In the genomic region with DNA sequence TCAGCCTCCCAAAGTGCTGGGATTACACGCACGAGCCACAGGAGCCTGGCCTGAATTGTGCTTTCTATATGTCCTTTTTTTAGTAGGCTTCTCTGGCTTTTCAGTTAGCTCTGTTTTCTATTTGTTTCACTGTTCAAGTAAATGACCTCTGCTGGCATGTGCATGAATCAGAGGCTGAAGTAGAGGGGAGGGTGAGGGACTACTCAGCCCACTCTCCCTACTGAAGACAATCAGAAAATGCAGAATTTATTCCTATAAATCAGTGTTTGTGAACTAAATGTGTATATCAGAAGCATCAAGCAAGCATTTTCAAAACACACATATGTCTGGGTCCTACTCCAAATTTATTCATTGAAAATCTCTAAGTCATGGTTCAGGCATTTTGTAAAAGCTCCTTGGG, we compare ENCODE assay signal across 20 cellular contexts. TPM values are rescaled to one million over a fixed set of nuclear protein-coding genes. Genes with fewer than 3 reads are reported as not detected.
A peak's percentile ranks its signal among the peaks of the same experiment; 100 is the strongest.
DNase-seq lines count a peak whose midpoint lies in the region; ATAC-seq and TF ChIP-seq lines count a peak whose summit lies in the region.
"Had no signal": no experiment of that assay in that cellular context is flagged by ENCODE, and none has a peak within 500 bp of the region (broad histone marks: within the 10 kb centered on the region; RNA-seq: fewer than 3 reads in every experiment).

No MANE protein-coding gene starts in this region.

- no peak overlapping the region for H4K91ac ChIP-seq in IMR-90 (ENCODE audit: insufficient read depth, low read depth, low read length)

- no peak overlapping the region for H2AK9ac ChIP-seq in IMR-90 (replicated peaks; ENCODE audit: low read depth, low read length, poor library complexity)

- H2BK15ac ChIP-seq in IMR-90 (ENCODE audit: low read depth, low read length) = no peak overlapping the region

- WGBS in IMR-90 (ENCODE audit: extremely low coverage in 2 of 2, insufficient read length in 1 of 2), 2 experiments = no CpG with 5 or more reads among the region's 2 CpGs
- 90 to 96% methylated on average over 2 of the region's 2 CpGs for WGBS in thyroid gland, 2 donors

- H3K9me3 ChIP-seq in IMR-90 (ENCODE audit: control insufficient read depth, insufficient read depth, low read length) (no peaks in the 10 kb centered on the region), thyroid gland (no peaks in the 10 kb centered on the region)
- H3K9me3 ChIP-seq: psoas muscle had no signal

- H3K4me2 ChIP-seq in IMR-90 (ENCODE audit: low read depth, low read length) = no peak overlapping the region

- peaks cover 4% of the 10 kb centered on the region; the same call in 1 of the 2 replicates for H3K4me1 ChIP-seq in IMR-90 (ENCODE audit: control insufficient read depth, insufficient read depth, low read length)
- H3K4me1 ChIP-seq in thyroid gland = no peaks in the 10 kb centered on the region
- H3K4me1 ChIP-seq: psoas muscle had no signal

- H3K27ac ChIP-seq in IMR-90 (ENCODE audit: insufficient read depth, low read length) (peak overlapping the region; percentile 36; the same call in 1 of the 2 replicates), thyroid gland (no peak overlapping the region)
- H3K27ac ChIP-seq: HL-60, psoas muscle had no signal

- peak; percentile 80 for ATAC-seq in IMR-90 (ENCODE audit: low read depth)
- no peak for ATAC-seq in HG02588 (IDR thresholded peaks at IDR 0.05; ENCODE audit: unreplicated experiment)
- ATAC-seq: psoas muscle; stimulated activated effector memory CD8-positive, alpha-beta T cell treated with anti-CD3 and anti-CD28 coated beads, Interleukin-12 subunit alpha, Interleukin-12 subunit beta, amount 100 ng/mL, for 72 hours had no signal

- H3K9me1 ChIP-seq in IMR-90 (ENCODE audit: insufficient read depth, low read length) = peaks cover 2% of the 10 kb centered on the region; the same call in 1 of the 2 replicates

- no peak overlapping the region for H2BK120ac ChIP-seq in IMR-90 (ENCODE audit: low read depth, low read length)

- TF ChIP-seq RAD21 in IMR-90 (IDR thresholded peaks at IDR 0.05; ENCODE audit: low read length) = no peak

- dilution Hi-C loops in IMR-90 (cut with HindIII; ENCODE audit: low sequenced_read_pairs, unreplicated experiment) = no loop called here

- no peak overlapping the region for H3K56ac ChIP-seq in IMR-90 (ENCODE audit: extremely low read depth, insufficient read depth, low read length)

- no peak for TF ChIP-seq POLR2A in IMR-90 (IDR thresholded peaks at IDR 0.05; ENCODE audit: low read depth, low read length)
- no peak for TF ChIP-seq POLR2A in thyroid gland (IDR thresholded peaks at IDR 0.05)

- H2BK20ac ChIP-seq in IMR-90 (ENCODE audit: low read depth, low read length) = no peak overlapping the region

- no TSS peak for BruUV-seq in IMR-90 (replicated peaks; lab: Mats Ljungman, UMichigan)

- POLR2A ChIA-PET in IMR-90 (lab: Charles Lee; ENCODE audit: unreplicated experiment) = no interaction called here

- CTCF ChIA-PET in IMR-90 (lab: Yijun Ruan, JAX) = interaction anchor here (1.5 kb wide), 1 partner anchor 79 kb away, joined by 3 read pairs; no protein-coding TSS in a partner anchor

- in situ Hi-C loops in IMR-90 (cut with MboI; ENCODE audit: low sequenced_read_pairs) (no loop called here), astrocyte of the spinal cord (cut with HindIII; ENCODE audit: low sequenced_read_pairs) (no loop called here)

- H3K4ac ChIP-seq in IMR-90 (ENCODE audit: low read depth, low read length) = no peak overlapping the region

- H3K14ac ChIP-seq in IMR-90 (replicated peaks; ENCODE audit: low read depth, low read length) = no peak overlapping the region

- H2AK5ac ChIP-seq in IMR-90 (ENCODE audit: low read depth, low read length) = no peak overlapping the region

- H3K79me1 ChIP-seq in IMR-90 (ENCODE audit: low read depth in 1 of 2, low read length in 2 of 2) = peaks cover 13 to 14% of the 10 kb centered on the region in 2 experiments; a peak in 3 of 4 replicates

- H3K23ac ChIP-seq in IMR-90 (ENCODE audit: low read depth, low read length) = no peak overlapping the region

- no peak overlapping the region for H4K8ac ChIP-seq in IMR-90 (ENCODE audit: low read depth in 2 of 2, low read length in 2 of 2)

- TF ChIP-seq CTCF in IMR-90 (conservative IDR thresholded peaks at IDR 0.05; ENCODE audit: low read depth, low read length) (no peak), astrocyte of the spinal cord (IDR thresholded peaks at IDR 0.05; ENCODE audit: low read depth, low read length) (no peak), fibroblast of pulmonary artery (IDR thresholded peaks at IDR 0.05; ENCODE audit: low read length, missing control alignments) (no peak), thyroid gland (IDR thresholded peaks at IDR 0.05) (no peak)

- H4K20me1 ChIP-seq in IMR-90 (ENCODE audit: insufficient read depth, low read length) = peaks cover 5% of the 10 kb centered on the region; the same call in 1 of the 2 replicates

- peak; percentile 59 for DNase-seq in IMR-90
- DNase-seq in astrocyte of the spinal cord (ENCODE audit: low read depth, low spot score) = peak; percentile 68
- DNase-seq in fibroblast of pulmonary artery (ENCODE audit: low read depth) = peak; percentile 39
- DNase-seq in renal cortical epithelial cell (ENCODE audit: low read depth) = peak; percentile 61
- DNase-seq in thyroid gland = no peak
- DNase-seq in AG08395 (ENCODE audit: low spot score) = no peak
- DNase-seq in anterior cingulate cortex (lab: John Stamatoyannopoulos, UW) = no peak
- DNase-seq: activated CD4-positive, alpha-beta T cell treated with anti-CD3 and anti-CD28 coated beads for 4 hours; activated CD8-positive, alpha-beta memory T cell treated with anti-CD3 and anti-CD28 coated beads, Interleukin-2, amount 50 U/mL, for 4 hours; KBM-7; naive B cell; NCI-H2081 treated with DMSO at 0.1 percent for 48 hours; NCI-H524; psoas muscle; SHP77 treated with DMSO at 0.1 percent for 48 hours; stimulated activated CD4-positive, alpha-beta T cell treated with anti-CD3 and anti-CD28 coated beads, Interleukin-12 subunit alpha, Interleukin-12 subunit beta, amount 100 ng/mL, for 4 hours; T-helper 9 cell had no signal

- no peak overlapping the region for H4K5ac ChIP-seq in IMR-90 (ENCODE audit: low read depth, low read length)

- H3K4me3 ChIP-seq in IMR-90 (ENCODE audit: insufficient read depth, low read depth, low read length) = no peak overlapping the region
- H3K4me3 ChIP-seq in astrocyte of the spinal cord (ENCODE audit: low read depth, low read length) = no peak overlapping the region
- no peak overlapping the region for H3K4me3 ChIP-seq in fibroblast of pulmonary artery (replicated peaks; ENCODE audit: low read depth, low read length)
- H3K4me3 ChIP-seq in thyroid gland (replicated peaks in 1 of 3) = no peak overlapping the region
- H3K4me3 ChIP-seq: psoas muscle had no signal

- H3K9ac ChIP-seq in IMR-90 (ENCODE audit: low read depth, low read length) = no peak overlapping the region

- peaks cover 9% of the 10 kb centered on the region for H3K36me3 ChIP-seq in IMR-90 (ENCODE audit: control insufficient read depth, insufficient read depth, low read length)
- H3K36me3 ChIP-seq in thyroid gland = peaks cover 0 to 2% of the 10 kb centered on the region in 2 donors

- H3K27me3 ChIP-seq in IMR-90 (ENCODE audit: control insufficient read depth, insufficient read depth, low read length) (no peaks in the 10 kb centered on the region), thyroid gland (no peaks in the 10 kb centered on the region)

- H3K18ac ChIP-seq in IMR-90 (ENCODE audit: low read depth, low read length) = no peak overlapping the region

- intact Hi-C loops in IMR-90 (cut with micrococcal nuclease) = no loop called here
- intact Hi-C loops in thyroid gland (cut with DNase I) = no loop called here

- peak overlapping the region; percentile 71 for H2BK5ac ChIP-seq in IMR-90 (ENCODE audit: low read depth, low read length, poor library complexity, severe bottlenecking)

- no peak overlapping the region for H2AFZ ChIP-seq in IMR-90 (replicated peaks; ENCODE audit: low read length, poor library complexity)

TF ChIP-seq in IMR-90, 13 proteins besides CTCF, POLR2A, EP300 and RAD21 (continues in another document):
- TF ChIP-seq, protein P1, sequence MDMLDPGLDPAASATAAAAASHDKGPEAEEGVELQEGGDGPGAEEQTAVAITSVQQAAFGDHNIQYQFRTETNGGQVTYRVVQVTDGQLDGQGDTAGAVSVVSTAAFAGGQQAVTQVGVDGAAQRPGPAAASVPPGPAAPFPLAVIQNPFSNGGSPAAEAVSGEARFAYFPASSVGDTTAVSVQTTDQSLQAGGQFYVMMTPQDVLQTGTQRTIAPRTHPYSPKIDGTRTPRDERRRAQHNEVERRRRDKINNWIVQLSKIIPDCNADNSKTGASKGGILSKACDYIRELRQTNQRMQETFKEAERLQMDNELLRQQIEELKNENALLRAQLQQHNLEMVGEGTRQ (IDR thresholded peaks at IDR 0.05; ENCODE audit: low read depth, low read length) = no peak
- TF ChIP-seq NFE2L2 (IDR thresholded peaks at IDR 0.05; ENCODE audit: low read depth, low read length) (no peak), MAZ (IDR thresholded peaks at IDR 0.05; ENCODE audit: borderline replicate concordance, low read depth, low read length) (no peak), CEBPB (IDR thresholded peaks at IDR 0.05; ENCODE audit: low read depth, low read length) (no peak), RCOR1 (IDR thresholded peaks at IDR 0.05; ENCODE audit: insufficient replicate concordance, low read length) (no peak), RFX5 (IDR thresholded peaks at IDR 0.05; ENCODE audit: low read depth, low read length) (no peak), MXI1 (IDR thresholded peaks at IDR 0.05; ENCODE audit: borderline replicate concordance, low read depth, low read length) (no peak), CHD1 (IDR thresholded peaks at IDR 0.05; ENCODE audit: low read depth, low read length) (no peak), BHLHE40 (IDR thresholded peaks at IDR 0.05; ENCODE audit: low read depth, low read length) (no peak), FOS (IDR thresholded peaks at IDR 0.05; ENCODE audit: low read depth, low read length) (no peak), SMC3 (IDR thresholded peaks at IDR 0.05; ENCODE audit: low read depth, low read length) (no peak)

RNA-seq across cellular contexts. Expression of a gene that starts 45.0 kb away (rescaled TPM):
- 11.7 and 21.7 TPM in 2 replicates for total RNA-seq in IMR-90 (2012; rRNA removed)
- 14.1 and 14.3 TPM in 2 replicates for polyA plus RNA-seq in IMR-90 (2012; rRNA removed)
- polyA plus RNA-seq in IMR-90 (2012; cell fraction: cytosol; rRNA removed) = 6.1 and 7.0 TPM in 2 replicates
- 6.0 and 10.6 TPM in 2 replicates for polyA plus RNA-seq in IMR-90 (2012; cell fraction: nucleus; rRNA removed; ENCODE audit: low replicate concordance)
- total RNA-seq in renal cortical epithelial cell = 30.9 and 96.9 TPM in 2 replicates
- 10 to 100 TPM; 11.6 to 15.8 (median 13.1) TPM for total RNA-seq in thyroid gland

Comparison
In these comparisons a context has a peak if more than half of its experiments do, and no peak if none do; other contexts are left out.
1. DNase-seq: peak in IMR-90 (single experiment), astrocyte of the spinal cord (single experiment), fibroblast of pulmonary artery (single experiment) and renal cortical epithelial cell (single experiment); none in thyroid gland (0 of 2), AG08395 (single experiment) and anterior cingulate cortex (0 of 58).